Comparison of ENCODE assay signal across 17 cellular contexts in the genomic region with DNA sequence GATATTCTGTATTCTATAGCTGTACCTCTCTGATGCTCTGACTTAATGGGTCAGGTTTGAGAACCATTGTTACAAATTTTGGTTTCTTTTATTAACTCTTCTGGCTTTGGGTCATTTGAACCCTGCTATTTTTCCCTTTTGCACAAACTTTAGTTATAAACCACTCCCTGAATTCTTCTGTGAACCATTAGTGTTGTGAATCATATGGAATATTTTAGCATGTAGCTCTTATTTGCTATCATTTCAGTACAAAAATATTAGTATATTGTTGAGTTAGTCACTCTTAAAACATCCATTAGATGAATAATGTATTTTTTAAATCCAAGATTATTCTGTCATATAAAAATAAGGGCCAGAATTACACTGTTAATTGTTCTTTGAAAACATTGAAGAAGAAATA. TPM values are rescaled to one million over a fixed set of nuclear protein-coding genes. Genes with fewer than 3 reads are reported as not detected.
DNase-seq lines count a peak whose midpoint lies in the region; ATAC-seq and TF ChIP-seq lines count a peak whose summit lies in the region.
"Had no signal": no experiment of that assay in that cellular context is flagged by ENCODE, and none has a peak within 500 bp of the region (broad histone marks: within the 10 kb centered on the region; RNA-seq: fewer than 3 reads in every experiment).

No MANE protein-coding gene starts in this region.

- DNase-seq in AG04449 (ENCODE audit: low read depth, low spot score) (peak; percentile 5), HS-5 (ENCODE audit: low read depth) (peak; percentile 8), epithelial cell of prostate (ENCODE audit: low read depth, low spot score) (no peak), nephron progenitor cell (no peak), 8988T (no peak), cerebellum (ENCODE audit: low spot score) (no peak)
- DNase-seq: ACHN; CD8-positive, alpha-beta memory T cell; DMS153; NCI-H1436; NCI-H2029 treated with DMSO at 0.1 percent for 48 hours; NCI-H510A treated with DMSO at 0.1 percent for 48 hours; RPMI8226; SJCRH30 had no signal

- POLR2A ChIA-PET in AG04449 (lab: Yijun Ruan, JAX): interaction anchor here (1.4 kb wide), 1 partner anchor 71 kb away, joined by 3 read pairs; no protein-coding TSS in a partner anchor

- H3K4me3 Mint-ChIP-seq in nephron progenitor cell: no peak overlapping the region
- H3K4me3 Mint-ChIP-seq: CD8-positive, alpha-beta memory T cell had no signal

- TF ChIP-seq CTCF in AG04449 (IDR thresholded peaks at IDR 0.05; ENCODE audit: insufficient read depth, low read length, missing control alignments) (no peak), nephron progenitor cell (IDR thresholded peaks at IDR 0.05) (no peak)

- H3K36me3 Mint-ChIP-seq in nephron progenitor cell (ENCODE audit: low read depth): peaks cover 82% of the 10 kb centered on the region

- no peaks in the 10 kb centered on the region for H3K4me1 Mint-ChIP-seq in nephron progenitor cell
- H3K4me1 Mint-ChIP-seq: CD8-positive, alpha-beta memory T cell had no signal

- no peaks in the 10 kb centered on the region for H3K27me3 Mint-ChIP-seq in nephron progenitor cell (ENCODE audit: low read depth, poor library complexity)
- H3K27me3 Mint-ChIP-seq: CD8-positive, alpha-beta memory T cell had no signal

- peak overlapping the region; percentile 53 for H3K27ac Mint-ChIP-seq in nephron progenitor cell
- H3K27ac Mint-ChIP-seq: CD8-positive, alpha-beta memory T cell had no signal

- ATAC-seq in HG03135 (IDR thresholded peaks at IDR 0.05; ENCODE audit: unreplicated experiment): no peak
- ATAC-seq: GM12878 had no signal

- CTCF ChIA-PET in AG04449 (lab: Yijun Ruan, JAX): no interaction called here

- peak overlapping the region; percentile 55 for H3K27ac ChIP-seq in epithelial cell of prostate
- H3K27ac ChIP-seq: SJCRH30 had no signal

- H3K4me3 ChIP-seq in AG04449 (ENCODE audit: low read depth, low read length): no peak overlapping the region
- H3K4me3 ChIP-seq: GM12878, HAP-1, SJCRH30 had no signal

- H3K9me3 Mint-ChIP-seq in nephron progenitor cell: peaks cover 40% of the 10 kb centered on the region

RNA-seq across cellular contexts. Expression of a gene that starts 51.2 kb away (rescaled TPM):
- total RNA-seq in cerebellum: 63.8 TPM

Comparison
In these comparisons a context has a peak if more than half of its experiments do, and no peak if none do; other contexts are left out.
1. DNase-seq: peak in AG04449 (single experiment) and HS-5 (single experiment); none in epithelial cell of prostate (single experiment), nephron progenitor cell (single experiment), 8988T (single experiment) and cerebellum (single experiment).